ENCODE assay signal across 1 cellular context in genomic region chr7:143892527-143893300, GRCh38.
TF ChIP-seq lines count a peak whose summit lies in the region.

No MANE protein-coding gene starts in this region.

TF ChIP-seq in K562, 482 proteins besides CTCF, POLR2A, EP300 and RAD21 (continued from another document and continues in another):
- TF ChIP-seq, protein P1, sequence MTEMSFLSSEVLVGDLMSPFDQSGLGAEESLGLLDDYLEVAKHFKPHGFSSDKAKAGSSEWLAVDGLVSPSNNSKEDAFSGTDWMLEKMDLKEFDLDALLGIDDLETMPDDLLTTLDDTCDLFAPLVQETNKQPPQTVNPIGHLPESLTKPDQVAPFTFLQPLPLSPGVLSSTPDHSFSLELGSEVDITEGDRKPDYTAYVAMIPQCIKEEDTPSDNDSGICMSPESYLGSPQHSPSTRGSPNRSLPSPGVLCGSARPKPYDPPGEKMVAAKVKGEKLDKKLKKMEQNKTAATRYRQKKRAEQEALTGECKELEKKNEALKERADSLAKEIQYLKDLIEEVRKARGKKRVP (CRISPR knock-in tag; IDR thresholded peaks at IDR 0.05): no peak
- TF ChIP-seq TCF7L2 (IDR thresholded peaks at IDR 0.05; ENCODE audit: low read depth, low read length) (no peak), THRAP3 (IDR thresholded peaks at IDR 0.05; ENCODE audit: borderline replicate concordance) (no peak), ZHX1 (conservative IDR thresholded peaks at IDR 0.05; ENCODE audit: low read length) (no peak), ZNF695 (CRISPR knock-in tag; IDR thresholded peaks at IDR 0.05) (no peak), SOX6 (IDR thresholded peaks at IDR 0.05) (no peak), CREB1 (IDR thresholded peaks at IDR 0.05) (0 out of 2 replicates have a peak, but pooled peaks have one; percentile 43), CREB1 (CRISPR knock-in tag; IDR thresholded peaks at IDR 0.05) (no peak), UBTF (IDR thresholded peaks at IDR 0.05; ENCODE audit: borderline replicate concordance in 1 of 2, low read depth in 2 of 2, low read length in 2 of 2) (no peak), ZFX (CRISPR knock-in tag; IDR thresholded peaks at IDR 0.05) (no peak; the same call in 1 of the 2 replicates), DPF2 (IDR thresholded peaks at IDR 0.05) (peak; percentile 70), ZNF280A (IDR thresholded peaks at IDR 0.05; ENCODE audit: low read depth, partially characterized antibody) (no peak), USF2 (CRISPR knock-in tag; IDR thresholded peaks at IDR 0.05) (no peak), HSF4 (CRISPR knock-in tag; IDR thresholded peaks at IDR 0.05; ENCODE audit: borderline replicate concordance) (no peak), ZNF133 (CRISPR knock-in tag; IDR thresholded peaks at IDR 0.05) (no peak), RBM25 (IDR thresholded peaks at IDR 0.05; ENCODE audit: low read depth, low read length, severe bottlenecking) (no peak)
- TF ChIP-seq, protein P2, sequence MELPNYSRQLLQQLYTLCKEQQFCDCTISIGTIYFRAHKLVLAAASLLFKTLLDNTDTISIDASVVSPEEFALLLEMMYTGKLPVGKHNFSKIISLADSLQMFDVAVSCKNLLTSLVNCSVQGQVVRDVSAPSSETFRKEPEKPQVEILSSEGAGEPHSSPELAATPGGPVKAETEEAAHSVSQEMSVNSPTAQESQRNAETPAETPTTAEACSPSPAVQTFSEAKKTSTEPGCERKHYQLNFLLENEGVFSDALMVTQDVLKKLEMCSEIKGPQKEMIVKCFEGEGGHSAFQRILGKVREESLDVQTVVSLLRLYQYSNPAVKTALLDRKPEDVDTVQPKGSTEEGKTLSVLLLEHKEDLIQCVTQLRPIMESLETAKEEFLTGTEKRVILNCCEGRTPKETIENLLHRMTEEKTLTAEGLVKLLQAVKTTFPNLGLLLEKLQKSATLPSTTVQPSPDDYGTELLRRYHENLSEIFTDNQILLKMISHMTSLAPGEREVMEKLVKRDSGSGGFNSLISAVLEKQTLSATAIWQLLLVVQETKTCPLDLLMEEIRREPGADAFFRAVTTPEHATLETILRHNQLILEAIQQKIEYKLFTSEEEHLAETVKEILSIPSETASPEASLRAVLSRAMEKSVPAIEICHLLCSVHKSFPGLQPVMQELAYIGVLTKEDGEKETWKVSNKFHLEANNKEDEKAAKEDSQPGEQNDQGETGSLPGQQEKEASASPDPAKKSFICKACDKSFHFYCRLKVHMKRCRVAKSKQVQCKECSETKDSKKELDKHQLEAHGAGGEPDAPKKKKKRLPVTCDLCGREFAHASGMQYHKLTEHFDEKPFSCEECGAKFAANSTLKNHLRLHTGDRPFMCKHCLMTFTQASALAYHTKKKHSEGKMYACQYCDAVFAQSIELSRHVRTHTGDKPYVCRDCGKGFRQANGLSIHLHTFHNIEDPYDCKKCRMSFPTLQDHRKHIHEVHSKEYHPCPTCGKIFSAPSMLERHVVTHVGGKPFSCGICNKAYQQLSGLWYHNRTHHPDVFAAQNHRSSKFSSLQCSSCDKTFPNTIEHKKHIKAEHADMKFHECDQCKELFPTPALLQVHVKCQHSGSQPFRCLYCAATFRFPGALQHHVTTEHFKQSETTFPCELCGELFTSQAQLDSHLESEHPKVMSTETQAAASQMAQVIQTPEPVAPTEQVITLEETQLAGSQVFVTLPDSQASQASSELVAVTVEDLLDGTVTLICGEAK (IDR thresholded peaks at IDR 0.05): no peak
- TF ChIP-seq, protein P2 (CRISPR knock-in tag; IDR thresholded peaks at IDR 0.05): no peak
- TF ChIP-seq, protein P3, sequence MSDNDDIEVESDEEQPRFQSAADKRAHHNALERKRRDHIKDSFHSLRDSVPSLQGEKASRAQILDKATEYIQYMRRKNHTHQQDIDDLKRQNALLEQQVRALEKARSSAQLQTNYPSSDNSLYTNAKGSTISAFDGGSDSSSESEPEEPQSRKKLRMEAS (CRISPR knock-in tag; IDR thresholded peaks at IDR 0.05): no peak
- TF ChIP-seq, protein P4, sequence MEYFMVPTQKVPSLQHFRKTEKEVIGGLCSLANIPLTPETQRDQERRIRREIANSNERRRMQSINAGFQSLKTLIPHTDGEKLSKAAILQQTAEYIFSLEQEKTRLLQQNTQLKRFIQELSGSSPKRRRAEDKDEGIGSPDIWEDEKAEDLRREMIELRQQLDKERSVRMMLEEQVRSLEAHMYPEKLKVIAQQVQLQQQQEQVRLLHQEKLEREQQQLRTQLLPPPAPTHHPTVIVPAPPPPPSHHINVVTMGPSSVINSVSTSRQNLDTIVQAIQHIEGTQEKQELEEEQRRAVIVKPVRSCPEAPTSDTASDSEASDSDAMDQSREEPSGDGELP (CRISPR knock-in tag; IDR thresholded peaks at IDR 0.05; ENCODE audit: borderline replicate concordance): no peak
- TF ChIP-seq, protein P5, sequence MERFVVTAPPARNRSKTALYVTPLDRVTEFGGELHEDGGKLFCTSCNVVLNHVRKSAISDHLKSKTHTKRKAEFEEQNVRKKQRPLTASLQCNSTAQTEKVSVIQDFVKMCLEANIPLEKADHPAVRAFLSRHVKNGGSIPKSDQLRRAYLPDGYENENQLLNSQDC (CRISPR knock-in tag; IDR thresholded peaks at IDR 0.05): no peak
- TF ChIP-seq, protein P6, sequence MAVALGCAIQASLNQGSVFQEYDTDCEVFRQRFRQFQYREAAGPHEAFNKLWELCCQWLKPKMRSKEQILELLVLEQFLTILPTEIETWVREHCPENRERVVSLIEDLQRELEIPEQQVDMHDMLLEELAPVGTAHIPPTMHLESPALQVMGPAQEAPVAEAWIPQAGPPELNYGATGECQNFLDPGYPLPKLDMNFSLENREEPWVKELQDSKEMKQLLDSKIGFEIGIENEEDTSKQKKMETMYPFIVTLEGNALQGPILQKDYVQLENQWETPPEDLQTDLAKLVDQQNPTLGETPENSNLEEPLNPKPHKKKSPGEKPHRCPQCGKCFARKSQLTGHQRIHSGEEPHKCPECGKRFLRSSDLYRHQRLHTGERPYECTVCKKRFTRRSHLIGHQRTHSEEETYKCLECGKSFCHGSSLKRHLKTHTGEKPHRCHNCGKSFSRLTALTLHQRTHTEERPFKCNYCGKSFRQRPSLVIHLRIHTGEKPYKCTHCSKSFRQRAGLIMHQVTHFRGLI (CRISPR knock-in tag; IDR thresholded peaks at IDR 0.05): no peak
- TF ChIP-seq, protein P7, sequence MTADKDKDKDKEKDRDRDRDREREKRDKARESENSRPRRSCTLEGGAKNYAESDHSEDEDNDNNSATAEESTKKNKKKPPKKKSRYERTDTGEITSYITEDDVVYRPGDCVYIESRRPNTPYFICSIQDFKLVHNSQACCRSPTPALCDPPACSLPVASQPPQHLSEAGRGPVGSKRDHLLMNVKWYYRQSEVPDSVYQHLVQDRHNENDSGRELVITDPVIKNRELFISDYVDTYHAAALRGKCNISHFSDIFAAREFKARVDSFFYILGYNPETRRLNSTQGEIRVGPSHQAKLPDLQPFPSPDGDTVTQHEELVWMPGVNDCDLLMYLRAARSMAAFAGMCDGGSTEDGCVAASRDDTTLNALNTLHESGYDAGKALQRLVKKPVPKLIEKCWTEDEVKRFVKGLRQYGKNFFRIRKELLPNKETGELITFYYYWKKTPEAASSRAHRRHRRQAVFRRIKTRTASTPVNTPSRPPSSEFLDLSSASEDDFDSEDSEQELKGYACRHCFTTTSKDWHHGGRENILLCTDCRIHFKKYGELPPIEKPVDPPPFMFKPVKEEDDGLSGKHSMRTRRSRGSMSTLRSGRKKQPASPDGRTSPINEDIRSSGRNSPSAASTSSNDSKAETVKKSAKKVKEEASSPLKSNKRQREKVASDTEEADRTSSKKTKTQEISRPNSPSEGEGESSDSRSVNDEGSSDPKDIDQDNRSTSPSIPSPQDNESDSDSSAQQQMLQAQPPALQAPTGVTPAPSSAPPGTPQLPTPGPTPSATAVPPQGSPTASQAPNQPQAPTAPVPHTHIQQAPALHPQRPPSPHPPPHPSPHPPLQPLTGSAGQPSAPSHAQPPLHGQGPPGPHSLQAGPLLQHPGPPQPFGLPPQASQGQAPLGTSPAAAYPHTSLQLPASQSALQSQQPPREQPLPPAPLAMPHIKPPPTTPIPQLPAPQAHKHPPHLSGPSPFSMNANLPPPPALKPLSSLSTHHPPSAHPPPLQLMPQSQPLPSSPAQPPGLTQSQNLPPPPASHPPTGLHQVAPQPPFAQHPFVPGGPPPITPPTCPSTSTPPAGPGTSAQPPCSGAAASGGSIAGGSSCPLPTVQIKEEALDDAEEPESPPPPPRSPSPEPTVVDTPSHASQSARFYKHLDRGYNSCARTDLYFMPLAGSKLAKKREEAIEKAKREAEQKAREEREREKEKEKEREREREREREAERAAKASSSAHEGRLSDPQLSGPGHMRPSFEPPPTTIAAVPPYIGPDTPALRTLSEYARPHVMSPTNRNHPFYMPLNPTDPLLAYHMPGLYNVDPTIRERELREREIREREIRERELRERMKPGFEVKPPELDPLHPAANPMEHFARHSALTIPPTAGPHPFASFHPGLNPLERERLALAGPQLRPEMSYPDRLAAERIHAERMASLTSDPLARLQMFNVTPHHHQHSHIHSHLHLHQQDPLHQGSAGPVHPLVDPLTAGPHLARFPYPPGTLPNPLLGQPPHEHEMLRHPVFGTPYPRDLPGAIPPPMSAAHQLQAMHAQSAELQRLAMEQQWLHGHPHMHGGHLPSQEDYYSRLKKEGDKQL (CRISPR knock-in tag; IDR thresholded peaks at IDR 0.05; ENCODE audit: borderline replicate concordance): no peak
